Comparison of ENCODE assay signal across 20 cellular contexts in the genomic region with DNA sequence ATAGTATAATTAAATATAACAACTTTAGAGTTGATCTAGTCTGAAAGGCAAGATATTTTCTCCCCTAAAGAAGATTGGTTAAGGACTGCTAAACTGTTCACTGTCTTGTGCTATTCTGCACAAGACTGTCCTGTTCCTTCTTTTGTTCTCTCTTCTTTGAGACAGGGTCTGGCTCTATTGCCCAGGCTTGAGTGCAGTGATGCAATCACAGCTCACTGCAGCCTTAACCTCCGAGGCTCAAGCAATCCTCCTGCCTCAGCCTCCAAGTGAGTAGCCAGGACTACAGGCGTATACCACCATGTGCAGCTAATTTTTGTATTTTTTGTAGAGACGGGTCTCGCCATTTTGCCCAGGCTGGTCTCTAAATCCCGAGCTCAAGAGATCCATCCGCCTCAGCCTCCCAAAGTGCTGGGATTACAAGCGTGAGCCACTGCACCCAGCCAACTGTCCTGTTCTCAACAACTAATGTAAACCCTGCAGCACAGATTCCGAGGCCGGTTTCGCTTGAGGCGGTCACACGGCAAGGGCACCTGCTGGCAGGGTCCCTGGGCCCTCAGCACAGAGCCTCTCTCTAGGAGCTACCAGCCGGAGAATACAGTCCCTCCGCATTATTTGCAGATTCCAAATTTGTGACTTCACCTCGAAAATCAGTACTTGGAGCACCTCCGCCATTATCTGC. TPM values are rescaled to one million over a fixed set of nuclear protein-coding genes. Genes with fewer than 3 reads are reported as not detected.
DNase-seq lines count a peak whose midpoint lies in the region; ATAC-seq and TF ChIP-seq lines count a peak whose summit lies in the region.
"Had no signal": no experiment of that assay in that cellular context is flagged by ENCODE, and none has a peak within 500 bp of the region (broad histone marks: within the 10 kb centered on the region; RNA-seq: fewer than 3 reads in every experiment).

No MANE protein-coding gene starts in this region.

- no peaks in the 10 kb centered on the region for H4K20me1 ChIP-seq in H9 (ENCODE audit: control insufficient read depth, insufficient read depth, insufficient read length)

- H3K4ac ChIP-seq in H9 (ENCODE audit: low read depth, low read length), result no peak overlapping the region

- no peaks in the 10 kb centered on the region for H3K27me3 Mint-ChIP-seq in H9 (ENCODE audit: low read depth)
- peaks cover 3% of the 10 kb centered on the region for H3K27me3 Mint-ChIP-seq in activated CD4-positive, alpha-beta memory T cell treated with anti-CD3 and anti-CD28 coated beads for 36 hours
- H3K27me3 Mint-ChIP-seq: activated CD4-positive, alpha-beta T cell treated with anti-CD3 and anti-CD28 coated beads, Interleukin-2, amount 10 ng/mL, durations not matched to agents 7 days and 5 days had no signal

- H4K8ac ChIP-seq in H9 (replicated peaks; ENCODE audit: insufficient read length, low read depth, low read length), result no peak overlapping the region

- no peak overlapping the region for H4K5ac ChIP-seq in H9 (ENCODE audit: insufficient read length, low read depth, low read length)

- H3K23ac ChIP-seq in H9 (ENCODE audit: insufficient read length, low read depth, low read length), result no peak overlapping the region

- H3K4me1 ChIP-seq in H9 (ENCODE audit: insufficient read depth, low read length) (peaks cover 7% of the 10 kb centered on the region; the same call in 1 of the 2 replicates), ascending aorta (peaks cover 12 to 51% of the 10 kb centered on the region in 2 donors), gastrocnemius medialis (peaks cover 32 to 34% of the 10 kb centered on the region in 2 donors)

- no peak overlapping the region for H3K4me3 ChIP-seq in ascending aorta
- H3K4me3 ChIP-seq in gastrocnemius medialis, result no peak overlapping the region
- H3K4me3 ChIP-seq: gastroesophageal sphincter, thyroid gland had no signal

- no CpG with 5 or more reads among the region's 16 CpGs for WGBS in H9 (ENCODE audit: extremely low coverage, insufficient read length, low lambda C conversion rate)

- H3K23me2 ChIP-seq in H9 (ENCODE audit: insufficient read length, low read depth, low read length, poor library complexity, severe bottlenecking), result no peaks in the 10 kb centered on the region

- H3K27ac Mint-ChIP-seq in H9, result peak overlapping the region in 2 of 3 experiments; percentile 45 to 57; a peak in 2 of 7 replicates
- H3K27ac Mint-ChIP-seq in activated CD4-positive, alpha-beta memory T cell treated with anti-CD3 and anti-CD28 coated beads for 36 hours, result no peak overlapping the region
- H3K27ac Mint-ChIP-seq: activated CD4-positive, alpha-beta T cell treated with anti-CD3 and anti-CD28 coated beads, Interleukin-2, amount 10 ng/mL, durations not matched to agents 7 days and 5 days; activated naive CD8-positive, alpha-beta T cell treated with anti-CD3 and anti-CD28 coated beads, Interleukin-2, amount 50 U/mL, for 24 hours; activated T-cell treated with anti-CD3 and anti-CD28 coated beads, Interleukin-2, amount 50 U/mL, for 72 hours; immature natural killer cell; T-helper 2 cell treated with Interferon-gamma antibody and Interleukin-4, amounts not matched to agents 5 μg/mL and 100 μg/mL, for 36 hours had no signal

- H3K36me3 Mint-ChIP-seq in H9 (ENCODE audit: insufficient read depth in 1 of 3, low read depth in 3 of 3), result peaks cover 5 to 9% (median 7%) of the 10 kb centered on the region in 3 experiments
- no peaks in the 10 kb centered on the region for H3K36me3 Mint-ChIP-seq in activated CD4-positive, alpha-beta memory T cell treated with anti-CD3 and anti-CD28 coated beads for 36 hours
- H3K36me3 Mint-ChIP-seq: immature natural killer cell had no signal

- H3K4me2 ChIP-seq in H9 (ENCODE audit: insufficient read depth, insufficient read length, low read length), result no peak overlapping the region

- no peak for DNase-seq in H9
- DNase-seq in ascending aorta (ENCODE audit: low spot score in 2 of 2), result peak in 1 of 2 donors; percentile 53
- DNase-seq in mesenteric fat pad (ENCODE audit: low spot score), result peak; percentile 39
- DNase-seq in gastrocnemius medialis, result no peak
- no peak for DNase-seq in Ammon's horn (ENCODE audit: low spot score)
- DNase-seq in activated CD4-positive, alpha-beta memory T cell treated with anti-CD3 and anti-CD28 coated beads for 36 hours, result no peak
- DNase-seq in SIG-M5 (lab: John Stamatoyannopoulos, UW), result no peak
- DNase-seq in NCI-H2227 (lab: John Stamatoyannopoulos, UW; ENCODE audit: unreplicated experiment), result no peak
- DNase-seq: activated CD4-positive, alpha-beta T cell treated with anti-CD3 and anti-CD28 coated beads, Interleukin-2, amount 10 ng/mL, durations not matched to agents 7 days and 5 days; activated naive CD8-positive, alpha-beta T cell treated with anti-CD3 and anti-CD28 coated beads, Interleukin-2, amount 50 U/mL, for 24 hours; activated T-cell treated with anti-CD3 and anti-CD28 coated beads, Interleukin-2, amount 50 U/mL, for 72 hours; DMS 273 treated with DMSO at 0.1 percent for 48 hours; immature natural killer cell; midbrain; NCI-H2171; Right ventricle myocardium superior; stimulated activated CD4-positive, alpha-beta T cell treated with anti-CD3 and anti-CD28 coated beads, Interleukin-2, amount 100 ng/mL, for 24 hours had no signal

- H3K9me3 ChIP-seq in H9 (ENCODE audit: control insufficient read depth, low read depth, low read length) (no peaks in the 10 kb centered on the region), ascending aorta (no peaks in the 10 kb centered on the region), gastrocnemius medialis (no peaks in the 10 kb centered on the region)
- H3K9me3 ChIP-seq: gastroesophageal sphincter, thyroid gland had no signal

- H3K27me3 ChIP-seq in H9 (ENCODE audit: insufficient read depth, low read length), result no peaks in the 10 kb centered on the region
- no peaks in the 10 kb centered on the region for H3K27me3 ChIP-seq in ascending aorta
- peaks cover 0 to 22% (median 9%) of the 10 kb centered on the region in 3 donors for H3K27me3 ChIP-seq in gastrocnemius medialis
- H3K27me3 ChIP-seq: gastroesophageal sphincter, thyroid gland had no signal

- no peaks in the 10 kb centered on the region for H3K36me3 ChIP-seq in ascending aorta
- H3K36me3 ChIP-seq in gastrocnemius medialis, result no peaks in the 10 kb centered on the region
- H3K36me3 ChIP-seq: gastroesophageal sphincter, thyroid gland had no signal

- H3K14ac ChIP-seq in H9 (ENCODE audit: insufficient read depth, low read length), result no peak overlapping the region

- no peak overlapping the region for H3K9ac ChIP-seq in H9 (ENCODE audit: extremely low read depth, insufficient read length, low read length)

- no peak overlapping the region for H2BK12ac ChIP-seq in H9 (ENCODE audit: insufficient read length, low read depth, low read length)

- no peak overlapping the region for H2AK5ac ChIP-seq in H9 (ENCODE audit: insufficient read length, low read length)

- POLR2A ChIA-PET in activated CD4-positive, alpha-beta memory T cell treated with anti-CD3 and anti-CD28 coated beads for 36 hours (lab: Charles Lee), result no interaction called here

- no peak overlapping the region for H2BK20ac ChIP-seq in H9 (ENCODE audit: low read depth, low read length, poor library complexity, severe bottlenecking)

- no peak overlapping the region for H2BK5ac ChIP-seq in H9 (ENCODE audit: insufficient read length, low read length)

- peaks cover 20% of the 10 kb centered on the region; the same call in 1 of the 2 replicates for H3K79me2 ChIP-seq in H9 (ENCODE audit: insufficient read depth, low read length)

- no peak for TF ChIP-seq CTCF in H9 (conservative IDR thresholded peaks at IDR 0.05)
- TF ChIP-seq CTCF in ascending aorta (IDR thresholded peaks at IDR 0.05), result no peak
- no peak for TF ChIP-seq CTCF in gastrocnemius medialis (IDR thresholded peaks at IDR 0.05 in 4 of 5, conservative IDR thresholded peaks at IDR 0.05 in 1 of 5)

- in situ Hi-C loops in gastrocnemius medialis (cut with MboI; ENCODE audit: low sequenced_read_pairs in 4 of 4), result no loop called here

- no peak for ATAC-seq in gastrocnemius medialis
- ATAC-seq: activated naive CD8-positive, alpha-beta T cell treated with anti-CD3 and anti-CD28 coated beads, Interleukin-2, amount 50 U/mL, for 24 hours; activated T-cell treated with anti-CD3 and anti-CD28 coated beads, Interleukin-2, amount 50 U/mL, for 72 hours had no signal

- peaks cover 3 to 4% of the 10 kb centered on the region in 2 experiments; a peak in 3 of 5 replicates for H3K9me3 Mint-ChIP-seq in H9
- H3K9me3 Mint-ChIP-seq in activated CD4-positive, alpha-beta memory T cell treated with anti-CD3 and anti-CD28 coated beads for 36 hours, result no peaks in the 10 kb centered on the region
- H3K9me3 Mint-ChIP-seq: activated CD4-positive, alpha-beta T cell treated with anti-CD3 and anti-CD28 coated beads, Interleukin-2, amount 10 ng/mL, durations not matched to agents 7 days and 5 days; activated naive CD8-positive, alpha-beta T cell treated with anti-CD3 and anti-CD28 coated beads, Interleukin-2, amount 50 U/mL, for 24 hours; activated T-cell treated with anti-CD3 and anti-CD28 coated beads, Interleukin-2, amount 50 U/mL, for 72 hours; immature natural killer cell; T-helper 2 cell treated with Interferon-gamma antibody and Interleukin-4, amounts not matched to agents 5 μg/mL and 100 μg/mL, for 36 hours had no signal

- H3K79me1 ChIP-seq in H9 (ENCODE audit: insufficient read depth, low read depth, low read length, poor library complexity, severe bottlenecking), result no peaks in the 10 kb centered on the region

- CTCF ChIA-PET in activated CD4-positive, alpha-beta memory T cell treated with anti-CD3 and anti-CD28 coated beads for 36 hours (lab: Charles Lee), result no interaction called here

- no peak overlapping the region for H2AFZ ChIP-seq in H9 (ENCODE audit: low read length)

- H3K4me1 Mint-ChIP-seq in H9, result peaks cover 55 to 57% of the 10 kb centered on the region in 2 experiments
- H3K4me1 Mint-ChIP-seq in activated CD4-positive, alpha-beta memory T cell treated with anti-CD3 and anti-CD28 coated beads for 36 hours (ENCODE audit: low read depth), result no peaks in the 10 kb centered on the region
- H3K4me1 Mint-ChIP-seq: activated CD4-positive, alpha-beta T cell treated with anti-CD3 and anti-CD28 coated beads, Interleukin-2, amount 10 ng/mL, durations not matched to agents 7 days and 5 days; activated naive CD8-positive, alpha-beta T cell treated with anti-CD3 and anti-CD28 coated beads, Interleukin-2, amount 50 U/mL, for 24 hours; immature natural killer cell had no signal

- no peak overlapping the region for H2BK120ac ChIP-seq in H9 (ENCODE audit: low read depth, low read length, poor library complexity, severe bottlenecking)

- no peak for TF ChIP-seq POLR2A in gastrocnemius medialis (IDR thresholded peaks at IDR 0.05)

- H2BK15ac ChIP-seq in H9 (ENCODE audit: low read depth, low read length), result no peak overlapping the region

- H3K4me3 Mint-ChIP-seq in H9, result no peak overlapping the region
- no peak overlapping the region for H3K4me3 Mint-ChIP-seq in activated CD4-positive, alpha-beta memory T cell treated with anti-CD3 and anti-CD28 coated beads for 36 hours
- H3K4me3 Mint-ChIP-seq: activated CD4-positive, alpha-beta T cell treated with anti-CD3 and anti-CD28 coated beads, Interleukin-2, amount 10 ng/mL, durations not matched to agents 7 days and 5 days; activated naive CD8-positive, alpha-beta T cell treated with anti-CD3 and anti-CD28 coated beads, Interleukin-2, amount 50 U/mL, for 24 hours; activated T-cell treated with anti-CD3 and anti-CD28 coated beads, Interleukin-2, amount 50 U/mL, for 72 hours; immature natural killer cell; T-helper 2 cell treated with Interferon-gamma antibody and Interleukin-4, amounts not matched to agents 5 μg/mL and 100 μg/mL, for 36 hours had no signal

- no peak overlapping the region for H3K56ac ChIP-seq in H9 (ENCODE audit: insufficient read length, low read depth, low read length)

- H3T11ph ChIP-seq in H9 (ENCODE audit: low read length), result no peak overlapping the region

- H3K27ac ChIP-seq in H9 (ENCODE audit: insufficient read length, low read depth, low read length) (no peak overlapping the region), ascending aorta (peak overlapping the region; percentile 21 to 75), gastrocnemius medialis (peak overlapping the region in 3 of 4 donors; percentile 66 to 76 (median 67))
- H3K27ac ChIP-seq: thyroid gland had no signal

- intact Hi-C loops in ascending aorta (cut with DNase I) (no loop called here), gastrocnemius medialis (cut with DNase I; ENCODE audit: low total_unique reads) (no loop called here)
- intact Hi-C loops in activated CD4-positive, alpha-beta memory T cell treated with anti-CD3 and anti-CD28 coated beads for 36 hours (cut with micrococcal nuclease), result no loop called here

- H4K91ac ChIP-seq in H9 (ENCODE audit: insufficient read length, low read depth, low read length), result no peak overlapping the region

- no peak overlapping the region for H3K18ac ChIP-seq in H9 (ENCODE audit: insufficient read length, low read depth, low read length)

RNA-seq across cellular contexts. Expression of a gene that starts 16.4 kb away (rescaled TPM):
- total RNA-seq in H9 (2021), result 140 and 146 TPM in 2 replicates
- total RNA-seq in ascending aorta, result 188 TPM
- total RNA-seq in mesenteric fat pad, result 228 TPM
- total RNA-seq in gastrocnemius medialis, result 10 to 100 TPM in 2 of 4 donors, 1 to 10 TPM in 2; 7.8 to 13.4 (median 10.3) TPM
- total RNA-seq in activated CD4-positive, alpha-beta memory T cell treated with anti-CD3 and anti-CD28 coated beads for 36 hours, result not detected
